19 cellular contexts compared by ENCODE assay signal in genomic region chr20:37885593-37886507, GRCh38. TPM values are rescaled to one million over a fixed set of nuclear protein-coding genes. Genes with fewer than 3 reads are reported as not detected.
DNase-seq lines count a peak whose midpoint lies in the region; ATAC-seq and TF ChIP-seq lines count a peak whose summit lies in the region.
"Had no signal": no experiment of that assay in that cellular context is flagged by ENCODE, and none has a peak within 500 bp of the region (broad histone marks: within the 10 kb centered on the region; RNA-seq: fewer than 3 reads in every experiment).

No MANE protein-coding gene starts in this region.

- H3K36me3 ChIP-seq in heart right ventricle (no peaks in the 10 kb centered on the region), neuronal stem cell (replicated peaks in 1 of 2; ENCODE audit: control insufficient read depth in 2 of 2, insufficient read depth in 2 of 2, low read length in 2 of 2) (no peaks in the 10 kb centered on the region)
- H3K36me3 ChIP-seq: SJCRH30 had no signal

- H3K4me1 ChIP-seq in heart right ventricle (peaks cover 5 to 33% (median 27%) of the 10 kb centered on the region in 9 donors), neuronal stem cell (ENCODE audit: control insufficient read depth in 2 of 2, insufficient read depth in 1 of 2, low read depth in 1 of 2, low read length in 2 of 2) (peaks cover 0 to 6% of the 10 kb centered on the region in 2 donors)

- WGBS in heart right ventricle, 2 donors, result 42 to 49% methylated on average over 32 of the region's 32 CpGs
- WGBS in neuronal stem cell (ENCODE audit: extremely low coverage in 2 of 2, insufficient read length in 2 of 2, insufficient replicate concordance in 1 of 2), 2 donors, result no CpG with 5 or more reads among the region's 32 CpGs

- DNase-seq in DMS153 (lab: John Stamatoyannopoulos, UW) (peak; percentile 20), DMS153 treated with DMSO at 0.1 percent for 48 hours (lab: John Stamatoyannopoulos, UW; ENCODE audit: unreplicated experiment) (no peak), NCI-H1092 (lab: John Stamatoyannopoulos, UW) (peak; percentile 29), heart right ventricle (no peak), neuronal stem cell (ENCODE audit: low spot score) (no peak), NCI-H2029 (lab: John Stamatoyannopoulos, UW) (no peak), NCI-H510A treated with DMSO at 0.1 percent for 48 hours (lab: John Stamatoyannopoulos, UW) (no peak)
- DNase-seq: Caco-2; CD4-positive, CD25-positive, alpha-beta regulatory T cell; H7; NCI-H1105 treated with DMSO at 0.1 percent for 48 hours; NCI-H187 treated with DMSO at 0.1 percent for 48 hours; NCI-H226; NCI-H69; OCI-M1; SJCRH30 had no signal

- no peak overlapping the region for H4K8ac ChIP-seq in neuronal stem cell (ENCODE audit: low read depth, low read length)

- H2AK5ac ChIP-seq in neuronal stem cell (ENCODE audit: low read depth, low read length), result peak overlapping the region; percentile 82

- H2BK15ac ChIP-seq in neuronal stem cell (ENCODE audit: low read length), result no peak overlapping the region

- H3K4ac ChIP-seq in neuronal stem cell (ENCODE audit: low read length), result no peak overlapping the region

- no peaks in the 10 kb centered on the region for H3K79me1 ChIP-seq in neuronal stem cell (ENCODE audit: low read depth, low read length)

- no peak overlapping the region for H3K14ac ChIP-seq in neuronal stem cell (ENCODE audit: low read length)

- intact Hi-C loops in heart right ventricle (cut with DNase I), result loop anchor here in 1 of 10 donors (10.0 kb wide), 1 partner anchor 111 kb away; no protein-coding TSS in a partner anchor

- H4K91ac ChIP-seq in neuronal stem cell (ENCODE audit: low read depth, low read length, poor library complexity), result no peak overlapping the region

- no peak overlapping the region for H3K9ac ChIP-seq in neuronal stem cell (ENCODE audit: low read depth, low read length, poor library complexity)

- peak overlapping the region; percentile 66 for H2AFZ ChIP-seq in neuronal stem cell (ENCODE audit: low read length)

- H2BK12ac ChIP-seq in neuronal stem cell (ENCODE audit: low read length), result no peak overlapping the region

- no peak overlapping the region for H2BK5ac ChIP-seq in neuronal stem cell (ENCODE audit: low read length)

- H3K27ac ChIP-seq in heart right ventricle (no peak overlapping the region), neuronal stem cell (replicated peaks; ENCODE audit: low read length) (no peak overlapping the region)
- H3K27ac ChIP-seq: 22Rv1, SJCRH30 had no signal

- H3K9me3 ChIP-seq in heart right ventricle (no peaks in the 10 kb centered on the region), neuronal stem cell (replicated peaks in 1 of 2; ENCODE audit: control insufficient read depth in 2 of 2, insufficient read depth in 1 of 2, low read depth in 1 of 2, low read length in 2 of 2) (peaks cover 0 to 3% of the 10 kb centered on the region in 2 donors)
- H3K9me3 ChIP-seq: Caco-2, SJCRH30 had no signal

- ATAC-seq in heart right ventricle (peak in 7 of 8 donors; percentile 24 to 71 (median 39)), GM21786 (IDR thresholded peaks at IDR 0.05; ENCODE audit: unreplicated experiment) (no peak)

- H3K23ac ChIP-seq in neuronal stem cell (ENCODE audit: low read depth, low read length, poor library complexity), result no peak overlapping the region

- H3K18ac ChIP-seq in neuronal stem cell (ENCODE audit: low read length), result peak overlapping the region; percentile 84

- H3K4me3 ChIP-seq in heart right ventricle (no peak overlapping the region), neuronal stem cell (ENCODE audit: low read length in 2 of 2) (no peak overlapping the region)
- H3K4me3 ChIP-seq: SJCRH30 had no signal

- no peak overlapping the region for H2BK120ac ChIP-seq in neuronal stem cell (ENCODE audit: low read depth, low read length)

- TF ChIP-seq CTCF in heart right ventricle (IDR thresholded peaks at IDR 0.05), result no peak

- H3K4me2 ChIP-seq in neuronal stem cell (ENCODE audit: insufficient read depth, low read length, poor library complexity, severe bottlenecking), result no peak overlapping the region

- H3K27me3 ChIP-seq in heart right ventricle, result peaks cover 0 to 38% (median 22%) of the 10 kb centered on the region in 7 donors
- no peaks in the 10 kb centered on the region for H3K27me3 ChIP-seq in neuronal stem cell (ENCODE audit: control insufficient read depth in 3 of 3, insufficient read depth in 3 of 3, low read depth in 1 of 3, low read length in 3 of 3)
- H3K27me3 ChIP-seq: SJCRH30 had no signal

RNA-seq across cellular contexts. Expression of gene VSTM2L, which starts 17.1 kb away (rescaled TPM):
- total RNA-seq in heart right ventricle, result 10 to 100 TPM in 5 of 10 donors, 1 to 10 TPM in 5; 1.8 to 17.2 (median 8.9) TPM
- polyA plus RNA-seq in heart right ventricle, result 10 to 100 TPM in 1 of 2 donors, 1 to 10 TPM in 1; 6.9 to 14.1 TPM
- 9.1 TPM for polyA plus RNA-seq in neuronal stem cell (2013, experiment 1 of 2)
- polyA plus RNA-seq in neuronal stem cell (2013, experiment 2 of 2), result 8.0 TPM
- total RNA-seq: B cell; Caco-2; CD4-positive, CD25-positive, alpha-beta regulatory T cell had no signal
- polyA plus RNA-seq: CD4-positive, CD25-positive, alpha-beta regulatory T cell had no signal

Comparison
In these comparisons a context has a peak if more than half of its experiments do, and no peak if none do; other contexts are left out.
1. DNase-seq: peak in DMS153 (single experiment) and NCI-H1092 (single experiment); none in DMS153 treated with DMSO at 0.1 percent for 48 hours (single experiment), heart right ventricle (0 of 2), neuronal stem cell (single experiment), NCI-H2029 (single experiment) and NCI-H510A treated with DMSO at 0.1 percent for 48 hours (single experiment).